In genomic region chr2:74450570-74451190, GRCh38 we compare ENCODE assay signal across 1 cellular context.
TF ChIP-seq lines count a peak whose summit lies in the region.

No MANE protein-coding gene starts in this region.

TF ChIP-seq in HepG2, 621 proteins besides CTCF, POLR2A, EP300 and RAD21:
- no peak for TF ChIP-seq ZBTB25 (CRISPR knock-in tag; IDR thresholded peaks at IDR 0.05)
- TF ChIP-seq STAT5B (CRISPR knock-in tag; IDR thresholded peaks at IDR 0.05) = no peak
- TF ChIP-seq ZNF770 (CRISPR knock-in tag; IDR thresholded peaks at IDR 0.05) = no peak
- no peak for TF ChIP-seq ZNF296 (CRISPR knock-in tag; conservative IDR thresholded peaks at IDR 0.05)
- no peak for TF ChIP-seq ZBTB21 (CRISPR knock-in tag; IDR thresholded peaks at IDR 0.05)
- TF ChIP-seq ZNF83 (CRISPR knock-in tag; IDR thresholded peaks at IDR 0.05; ENCODE audit: borderline replicate concordance) = no peak
- TF ChIP-seq RBM22 (optimal IDR thresholded peaks at IDR 0.05; ENCODE audit: low read length) = no peak
- no peak for TF ChIP-seq HDAC6 (IDR thresholded peaks at IDR 0.05; ENCODE audit: low read depth, low read length)
- no peak for TF ChIP-seq ARHGAP35 (CRISPR knock-in tag; IDR thresholded peaks at IDR 0.05; ENCODE audit: borderline replicate concordance)
- TF ChIP-seq SUZ12 (IDR thresholded peaks at IDR 0.05; ENCODE audit: low read depth, low read length) = no peak
- no peak for TF ChIP-seq ZNF24 (IDR thresholded peaks at IDR 0.05)
- no peak for TF ChIP-seq ZSCAN29 (CRISPR knock-in tag; conservative IDR thresholded peaks at IDR 0.05)
- no peak for TF ChIP-seq PAXIP1 (CRISPR knock-in tag; conservative IDR thresholded peaks at IDR 0.05)
- no peak for TF ChIP-seq SP2 (CRISPR knock-in tag; IDR thresholded peaks at IDR 0.05)
- TF ChIP-seq ZNF629 (CRISPR knock-in tag; conservative IDR thresholded peaks at IDR 0.05) = no peak
- TF ChIP-seq NCOA5 (CRISPR knock-in tag; IDR thresholded peaks at IDR 0.05) = no peak
